8 cellular contexts compared by ENCODE assay signal in the genomic region with DNA sequence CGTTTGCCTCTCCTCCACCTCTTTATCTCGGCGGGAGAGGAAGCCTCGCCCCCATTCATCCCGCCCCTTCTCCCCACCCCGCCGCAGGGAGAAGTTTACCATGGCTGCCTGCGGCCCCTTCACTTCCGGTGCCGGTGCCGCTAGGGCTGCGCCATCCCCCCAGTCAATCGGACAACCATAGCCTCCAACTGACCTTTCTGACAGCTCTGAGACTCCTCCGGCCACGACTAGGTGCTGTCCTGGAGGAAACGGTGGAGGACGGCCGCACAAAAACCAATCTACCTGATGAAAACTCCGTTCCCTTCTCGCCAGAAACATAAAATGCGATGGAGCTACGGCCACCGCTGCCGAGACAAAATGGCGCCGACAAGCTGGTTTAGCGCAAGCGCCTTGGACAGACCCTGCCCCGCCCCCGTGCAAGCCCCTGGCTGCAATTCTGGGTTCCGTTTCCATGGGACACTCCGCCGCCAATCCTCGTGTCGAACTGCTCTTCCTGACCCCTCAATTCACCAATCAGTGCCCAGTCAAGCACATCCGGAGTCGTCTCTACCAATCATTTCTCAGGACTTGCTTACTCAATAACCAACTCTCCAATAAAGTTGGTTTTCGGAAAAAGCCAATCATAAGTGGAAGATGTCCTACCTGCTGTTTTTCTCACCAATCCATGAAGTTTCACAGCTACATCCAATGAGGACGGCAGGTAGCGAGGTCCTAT. TPM values are rescaled to one million over a fixed set of nuclear protein-coding genes. Genes with fewer than 3 reads are reported as not detected.
A peak's percentile ranks its signal among the peaks of the same experiment; 100 is the strongest.
DNase-seq lines count a peak whose midpoint lies in the region; ATAC-seq and TF ChIP-seq lines count a peak whose summit lies in the region.

No MANE protein-coding gene starts in this region.

- H3K9me3 ChIP-seq in smooth muscle cell (replicated peaks; ENCODE audit: low read depth), result no peaks in the 10 kb centered on the region

- H3K9ac ChIP-seq in smooth muscle cell (ENCODE audit: low read depth), result peak overlapping the region; percentile 94

- DNase-seq in ACHN, result peak; percentile 99
- DNase-seq in NCI-H2171 treated with DMSO at 0.1 percent for 48 hours (lab: John Stamatoyannopoulos, UW), result peak; percentile 100
- DNase-seq in cardiac fibroblast (ENCODE audit: low read depth in 2 of 2), result peak; percentile 100
- DNase-seq in iPS-NIHi7 (ENCODE audit: extremely low spot score), result peak; percentile 98
- DNase-seq in smooth muscle cell (lab: John Stamatoyannopoulos, UW; ENCODE audit: unreplicated experiment), result peak; percentile 98

- in situ Hi-C loops in ACHN (cut with HindIII; ENCODE audit: low pct_ligation_motif_present, low pct_unique_long_range_greater_than_20kb, low sequenced_read_pairs), result no loop called here

- peaks cover 47% of the 10 kb centered on the region for H4K20me1 ChIP-seq in smooth muscle cell (ENCODE audit: low read depth)

- under 1% methylated on average over 37 of the region's 40 CpGs for WGBS in smooth muscle cell (ENCODE audit: low lambda C conversion rate)

- H3K4me3 ChIP-seq in cardiac fibroblast (replicated peaks in 1 of 2; ENCODE audit: low read depth in 2 of 2, low read length in 2 of 2) (peak overlapping the region; percentile 96 to 98), smooth muscle cell (peak overlapping the region; percentile 98)

- H3K4me1 ChIP-seq in smooth muscle cell (ENCODE audit: low read depth), result peaks cover 9% of the 10 kb centered on the region

- H3K27ac ChIP-seq in VCaP (peak overlapping the region; percentile 92), smooth muscle cell (ENCODE audit: low read depth) (peak overlapping the region; percentile 98)

- peaks cover 81% of the 10 kb centered on the region for H3K79me2 ChIP-seq in smooth muscle cell (ENCODE audit: low read depth)

- H3F3A ChIP-seq in smooth muscle cell (ENCODE audit: low read depth), result no peaks in the 10 kb centered on the region

- H3K36me3 ChIP-seq in smooth muscle cell (ENCODE audit: low read depth), result peaks cover 10% of the 10 kb centered on the region

- ATAC-seq in GM18868 (IDR thresholded peaks at IDR 0.05; ENCODE audit: unreplicated experiment), result peak; percentile 81
- peak; percentile 75 for ATAC-seq in HG03103 (IDR thresholded peaks at IDR 0.05; ENCODE audit: low read depth, unreplicated experiment)

- H3K4me2 ChIP-seq in smooth muscle cell, result peak overlapping the region; percentile 91

- peak overlapping the region; percentile 83 for H2AFZ ChIP-seq in smooth muscle cell (ENCODE audit: low read depth)

- no peaks in the 10 kb centered on the region for H3K27me3 ChIP-seq in smooth muscle cell (ENCODE audit: low read depth)

- TF ChIP-seq CTCF in VCaP (conservative IDR thresholded peaks at IDR 0.05), result no peak
- TF ChIP-seq CTCF in cardiac fibroblast (IDR thresholded peaks at IDR 0.05; ENCODE audit: low read depth, low read length), result no peak
- no peak for TF ChIP-seq CTCF in smooth muscle cell (IDR thresholded peaks at IDR 0.05; ENCODE audit: borderline replicate concordance, insufficient read depth, poor library complexity, severe bottlenecking)

RNA-seq across cellular contexts. Expression of gene ARID4A, which starts 0.4 kb away (rescaled TPM):
- total RNA-seq in smooth muscle cell, result 14.1 and 14.6 TPM in 2 replicates
- 18.4 and 24.9 TPM in 2 replicates for polyA plus RNA-seq in smooth muscle cell

RNA-seq across cellular contexts. Expression of gene PSMA3, which starts 53.3 kb away (rescaled TPM):
- total RNA-seq in smooth muscle cell, result 133 and 139 TPM in 2 replicates
- polyA plus RNA-seq in smooth muscle cell, result 181 and 189 TPM in 2 replicates

Comparison
In these comparisons a context has a peak if more than half of its experiments do, and no peak if none do; other contexts are left out.
1. Peak in every context shown above with its lines: DNase-seq, ATAC-seq, H3K4me3 ChIP-seq and H3K27ac ChIP-seq.